Comparison of ENCODE assay signal across 16 cellular contexts in genomic region chr17:37212184-37212583, GRCh38.
DNase-seq lines count a peak whose midpoint lies in the region; TF ChIP-seq lines count a peak whose summit lies in the region.
"Had no signal": no experiment of that assay in that cellular context is flagged by ENCODE, and none has a peak within 500 bp of the region (broad histone marks: within the 10 kb centered on the region; RNA-seq: fewer than 3 reads in every experiment).

No MANE protein-coding gene starts in this region.

- H3K4me3 Mint-ChIP-seq in type B pancreatic cell = no peak overlapping the region

- intact Hi-C loops in tibial artery (cut with DNase I; ENCODE audit: low total_unique reads) = no loop called here

- H3K4me3 ChIP-seq in foreskin fibroblast (ENCODE audit: low read depth in 1 of 2, low read length in 2 of 2) = no peak overlapping the region
- no peak overlapping the region for H3K4me3 ChIP-seq in tibial artery
- H3K4me3 ChIP-seq: A549, lung, Peyer's patch had no signal

- H3K36me3 ChIP-seq in tibial artery = peaks cover 0 to 25% (median 5%) of the 10 kb centered on the region in 3 donors

- no peaks in the 10 kb centered on the region for H3K27me3 ChIP-seq in tibial artery
- H3K27me3 ChIP-seq: Peyer's patch had no signal

- H3K36me3 Mint-ChIP-seq in type B pancreatic cell = no peaks in the 10 kb centered on the region

- no peaks in the 10 kb centered on the region for H3K4me1 ChIP-seq in tibial artery
- H3K4me1 ChIP-seq: A549, Peyer's patch had no signal

- H3K27ac ChIP-seq in VCaP = no peak overlapping the region
- no peak overlapping the region for H3K27ac ChIP-seq in tibial artery
- H3K27ac ChIP-seq: A549, Peyer's patch had no signal

- H3K27ac Mint-ChIP-seq in type B pancreatic cell = no peak overlapping the region

- no peaks in the 10 kb centered on the region for H3K9me3 ChIP-seq in tibial artery
- H3K9me3 ChIP-seq: A549, Peyer's patch had no signal

- peaks cover 8% of the 10 kb centered on the region for H3K4me1 Mint-ChIP-seq in type B pancreatic cell (ENCODE audit: unreplicated experiment)

- H3K9me3 Mint-ChIP-seq in type B pancreatic cell = no peaks in the 10 kb centered on the region

- H3K27me3 Mint-ChIP-seq in type B pancreatic cell = no peaks in the 10 kb centered on the region

- TF ChIP-seq CTCF in VCaP (conservative IDR thresholded peaks at IDR 0.05) (peak; percentile 64), foreskin fibroblast (IDR thresholded peaks at IDR 0.05; ENCODE audit: low read depth, low read length) (peak; percentile 31), type B pancreatic cell (conservative IDR thresholded peaks at IDR 0.05) (peak; percentile 29), tibial artery (IDR thresholded peaks at IDR 0.05) (no peak)

- DNase-seq in NCI-H2227 (lab: John Stamatoyannopoulos, UW; ENCODE audit: unreplicated experiment) (peak; percentile 8), NCI-H2227 treated with DMSO at 0.1 percent for 48 hours (lab: John Stamatoyannopoulos, UW) (no peak), foreskin fibroblast (peak in 1 of 2 donors; percentile 16), type B pancreatic cell (ENCODE audit: extremely low spot score, unreplicated experiment) (no peak), NOMO-1 (lab: John Stamatoyannopoulos, UW; ENCODE audit: unreplicated experiment in 2 of 2) (no peak), tibial artery (no peak), hippocampal formation (lab: John Stamatoyannopoulos, UW) (no peak)
- DNase-seq: activated CD4-positive, alpha-beta T cell treated with anti-CD3 and anti-CD28 coated beads, Interleukin-2, amount 50 U/mL, for 48 hours; aorta; MV-4-11; Peyer's patch; small intestine; T-helper 2 cell had no signal

Comparison
In these comparisons a context has a peak if more than half of its experiments do, and no peak if none do; other contexts are left out.
1. CTCF ChIP-seq: peak in VCaP (single experiment), foreskin fibroblast (single experiment) and type B pancreatic cell (single experiment); none in tibial artery (0 of 2).